1 cellular context compared by ENCODE assay signal in the genomic region with DNA sequence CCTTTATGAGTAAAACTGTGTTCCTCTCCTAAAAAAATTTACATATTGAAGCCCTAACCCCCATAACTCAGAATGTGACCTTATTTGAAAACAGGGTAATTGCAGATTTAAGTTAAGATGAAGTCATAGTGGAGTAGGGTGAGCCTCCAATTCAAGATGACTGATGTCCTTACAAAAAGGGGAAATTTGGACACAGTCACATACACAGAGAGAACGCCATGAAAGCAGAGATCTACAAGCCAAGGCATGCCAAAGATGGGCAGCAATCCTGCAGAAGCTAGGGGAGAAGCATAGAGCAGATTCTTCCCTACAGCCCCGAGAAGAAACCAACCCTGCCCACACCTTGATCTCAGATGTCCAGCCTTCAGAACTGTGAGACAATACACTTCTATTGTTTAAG.
TF ChIP-seq lines count a peak whose summit lies in the region.

No MANE protein-coding gene starts in this region.

TF ChIP-seq in H1, 55 proteins besides CTCF, POLR2A, EP300 and RAD21:
- TF ChIP-seq SRF (IDR thresholded peaks at IDR 0.05; ENCODE audit: low read depth, low read length) (no peak), TCF12 (IDR thresholded peaks at IDR 0.05; ENCODE audit: low read depth, low read length) (no peak), SAP30 (IDR thresholded peaks at IDR 0.05; ENCODE audit: insufficient read depth, insufficient replicate concordance, low read length) (no peak), BRCA1 (IDR thresholded peaks at IDR 0.05; ENCODE audit: low read depth, low read length) (no peak), BCL11A (IDR thresholded peaks at IDR 0.05; ENCODE audit: low read depth in 2 of 2, low read length in 2 of 2) (no peak), ASH2L (IDR thresholded peaks at IDR 0.05; ENCODE audit: low read length) (no peak), NRF1 (IDR thresholded peaks at IDR 0.05; ENCODE audit: low read depth, low read length) (no peak), CEBPB (IDR thresholded peaks at IDR 0.05; ENCODE audit: low read depth, low read length) (no peak), KDM4A (IDR thresholded peaks at IDR 0.05; ENCODE audit: low read depth, low read length, severe bottlenecking) (no peak), CTBP2 (IDR thresholded peaks at IDR 0.05; ENCODE audit: borderline replicate concordance, insufficient read depth, insufficient read length, low read length) (no peak), SP4 (IDR thresholded peaks at IDR 0.05; ENCODE audit: low read length) (no peak), TAF1 (IDR thresholded peaks at IDR 0.05; ENCODE audit: low read depth, low read length) (no peak), YY1 (IDR thresholded peaks at IDR 0.05; ENCODE audit: low read depth, low read length) (no peak), KDM1A (IDR thresholded peaks at IDR 0.05; ENCODE audit: borderline replicate concordance, low read length) (no peak), SIN3A (conservative IDR thresholded peaks at IDR 0.05 in 1 of 2, IDR thresholded peaks at IDR 0.05 in 1 of 2; ENCODE audit: low read depth in 1 of 2, low read length in 2 of 2) (no peak), CREB1 (IDR thresholded peaks at IDR 0.05) (no peak), TAF7 (optimal IDR thresholded peaks at IDR 0.05; ENCODE audit: borderline replicate concordance, low read depth, low read length) (no peak), CHD1 (IDR thresholded peaks at IDR 0.05; ENCODE audit: low read depth, low read length) (no peak)
- TF ChIP-seq, protein P1, sequence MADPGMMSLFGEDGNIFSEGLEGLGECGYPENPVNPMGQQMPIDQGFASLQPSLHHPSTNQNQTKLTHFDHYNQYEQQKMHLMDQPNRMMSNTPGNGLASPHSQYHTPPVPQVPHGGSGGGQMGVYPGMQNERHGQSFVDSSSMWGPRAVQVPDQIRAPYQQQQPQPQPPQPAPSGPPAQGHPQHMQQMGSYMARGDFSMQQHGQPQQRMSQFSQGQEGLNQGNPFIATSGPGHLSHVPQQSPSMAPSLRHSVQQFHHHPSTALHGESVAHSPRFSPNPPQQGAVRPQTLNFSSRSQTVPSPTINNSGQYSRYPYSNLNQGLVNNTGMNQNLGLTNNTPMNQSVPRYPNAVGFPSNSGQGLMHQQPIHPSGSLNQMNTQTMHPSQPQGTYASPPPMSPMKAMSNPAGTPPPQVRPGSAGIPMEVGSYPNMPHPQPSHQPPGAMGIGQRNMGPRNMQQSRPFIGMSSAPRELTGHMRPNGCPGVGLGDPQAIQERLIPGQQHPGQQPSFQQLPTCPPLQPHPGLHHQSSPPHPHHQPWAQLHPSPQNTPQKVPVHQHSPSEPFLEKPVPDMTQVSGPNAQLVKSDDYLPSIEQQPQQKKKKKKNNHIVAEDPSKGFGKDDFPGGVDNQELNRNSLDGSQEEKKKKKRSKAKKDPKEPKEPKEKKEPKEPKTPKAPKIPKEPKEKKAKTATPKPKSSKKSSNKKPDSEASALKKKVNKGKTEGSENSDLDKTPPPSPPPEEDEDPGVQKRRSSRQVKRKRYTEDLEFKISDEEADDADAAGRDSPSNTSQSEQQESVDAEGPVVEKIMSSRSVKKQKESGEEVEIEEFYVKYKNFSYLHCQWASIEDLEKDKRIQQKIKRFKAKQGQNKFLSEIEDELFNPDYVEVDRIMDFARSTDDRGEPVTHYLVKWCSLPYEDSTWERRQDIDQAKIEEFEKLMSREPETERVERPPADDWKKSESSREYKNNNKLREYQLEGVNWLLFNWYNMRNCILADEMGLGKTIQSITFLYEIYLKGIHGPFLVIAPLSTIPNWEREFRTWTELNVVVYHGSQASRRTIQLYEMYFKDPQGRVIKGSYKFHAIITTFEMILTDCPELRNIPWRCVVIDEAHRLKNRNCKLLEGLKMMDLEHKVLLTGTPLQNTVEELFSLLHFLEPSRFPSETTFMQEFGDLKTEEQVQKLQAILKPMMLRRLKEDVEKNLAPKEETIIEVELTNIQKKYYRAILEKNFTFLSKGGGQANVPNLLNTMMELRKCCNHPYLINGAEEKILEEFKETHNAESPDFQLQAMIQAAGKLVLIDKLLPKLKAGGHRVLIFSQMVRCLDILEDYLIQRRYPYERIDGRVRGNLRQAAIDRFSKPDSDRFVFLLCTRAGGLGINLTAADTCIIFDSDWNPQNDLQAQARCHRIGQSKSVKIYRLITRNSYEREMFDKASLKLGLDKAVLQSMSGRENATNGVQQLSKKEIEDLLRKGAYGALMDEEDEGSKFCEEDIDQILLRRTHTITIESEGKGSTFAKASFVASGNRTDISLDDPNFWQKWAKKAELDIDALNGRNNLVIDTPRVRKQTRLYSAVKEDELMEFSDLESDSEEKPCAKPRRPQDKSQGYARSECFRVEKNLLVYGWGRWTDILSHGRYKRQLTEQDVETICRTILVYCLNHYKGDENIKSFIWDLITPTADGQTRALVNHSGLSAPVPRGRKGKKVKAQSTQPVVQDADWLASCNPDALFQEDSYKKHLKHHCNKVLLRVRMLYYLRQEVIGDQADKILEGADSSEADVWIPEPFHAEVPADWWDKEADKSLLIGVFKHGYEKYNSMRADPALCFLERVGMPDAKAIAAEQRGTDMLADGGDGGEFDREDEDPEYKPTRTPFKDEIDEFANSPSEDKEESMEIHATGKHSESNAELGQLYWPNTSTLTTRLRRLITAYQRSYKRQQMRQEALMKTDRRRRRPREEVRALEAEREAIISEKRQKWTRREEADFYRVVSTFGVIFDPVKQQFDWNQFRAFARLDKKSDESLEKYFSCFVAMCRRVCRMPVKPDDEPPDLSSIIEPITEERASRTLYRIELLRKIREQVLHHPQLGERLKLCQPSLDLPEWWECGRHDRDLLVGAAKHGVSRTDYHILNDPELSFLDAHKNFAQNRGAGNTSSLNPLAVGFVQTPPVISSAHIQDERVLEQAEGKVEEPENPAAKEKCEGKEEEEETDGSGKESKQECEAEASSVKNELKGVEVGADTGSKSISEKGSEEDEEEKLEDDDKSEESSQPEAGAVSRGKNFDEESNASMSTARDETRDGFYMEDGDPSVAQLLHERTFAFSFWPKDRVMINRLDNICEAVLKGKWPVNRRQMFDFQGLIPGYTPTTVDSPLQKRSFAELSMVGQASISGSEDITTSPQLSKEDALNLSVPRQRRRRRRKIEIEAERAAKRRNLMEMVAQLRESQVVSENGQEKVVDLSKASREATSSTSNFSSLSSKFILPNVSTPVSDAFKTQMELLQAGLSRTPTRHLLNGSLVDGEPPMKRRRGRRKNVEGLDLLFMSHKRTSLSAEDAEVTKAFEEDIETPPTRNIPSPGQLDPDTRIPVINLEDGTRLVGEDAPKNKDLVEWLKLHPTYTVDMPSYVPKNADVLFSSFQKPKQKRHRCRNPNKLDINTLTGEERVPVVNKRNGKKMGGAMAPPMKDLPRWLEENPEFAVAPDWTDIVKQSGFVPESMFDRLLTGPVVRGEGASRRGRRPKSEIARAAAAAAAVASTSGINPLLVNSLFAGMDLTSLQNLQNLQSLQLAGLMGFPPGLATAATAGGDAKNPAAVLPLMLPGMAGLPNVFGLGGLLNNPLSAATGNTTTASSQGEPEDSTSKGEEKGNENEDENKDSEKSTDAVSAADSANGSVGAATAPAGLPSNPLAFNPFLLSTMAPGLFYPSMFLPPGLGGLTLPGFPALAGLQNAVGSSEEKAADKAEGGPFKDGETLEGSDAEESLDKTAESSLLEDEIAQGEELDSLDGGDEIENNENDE (IDR thresholded peaks at IDR 0.05; ENCODE audit: insufficient replicate concordance, low read length), result no peak
- TF ChIP-seq, protein P2, sequence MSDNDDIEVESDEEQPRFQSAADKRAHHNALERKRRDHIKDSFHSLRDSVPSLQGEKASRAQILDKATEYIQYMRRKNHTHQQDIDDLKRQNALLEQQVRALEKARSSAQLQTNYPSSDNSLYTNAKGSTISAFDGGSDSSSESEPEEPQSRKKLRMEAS (IDR thresholded peaks at IDR 0.05), result no peak
